21 cellular contexts compared by ENCODE assay signal in genomic region chr12:32585680-32586079, GRCh38.
DNase-seq lines count a peak whose midpoint lies in the region; ATAC-seq and TF ChIP-seq lines count a peak whose summit lies in the region.
"Had no signal": no experiment of that assay in that cellular context is flagged by ENCODE, and none has a peak within 500 bp of the region (broad histone marks: within the 10 kb centered on the region; RNA-seq: fewer than 3 reads in every experiment).

No MANE protein-coding gene starts in this region.

- H3K9me3 Mint-ChIP-seq in activated CD8-positive, alpha-beta T cell treated with anti-CD3 and anti-CD28 coated beads, Interleukin-2, amount 10 ng/mL, durations not matched to agents 7 days and 5 days (ENCODE audit: insufficient read depth), result no peaks in the 10 kb centered on the region
- no peaks in the 10 kb centered on the region for H3K9me3 Mint-ChIP-seq in activated CD8-positive, alpha-beta T cell treated with anti-CD3 and anti-CD28 coated beads for 36 hours
- no peaks in the 10 kb centered on the region for H3K9me3 Mint-ChIP-seq in activated naive CD8-positive, alpha-beta T cell treated with anti-CD3 and anti-CD28 coated beads, Interleukin-2, amount 50 U/mL, for 24 hours
- H3K9me3 Mint-ChIP-seq in osteocyte (ENCODE audit: unreplicated experiment), result no peaks in the 10 kb centered on the region
- H3K9me3 Mint-ChIP-seq: activated B cell treated with CpG ODN at 0.5 μM for 24 hours; activated CD4-positive, alpha-beta memory T cell treated with anti-CD3 and anti-CD28 coated beads for 36 hours had no signal

- no peaks in the 10 kb centered on the region for H3K27me3 ChIP-seq in HL-60 (ENCODE audit: insufficient read depth, poor library complexity, severe bottlenecking)
- H3K27me3 ChIP-seq: body of pancreas, left lung had no signal

- H3K27me3 Mint-ChIP-seq in activated CD8-positive, alpha-beta T cell treated with anti-CD3 and anti-CD28 coated beads, Interleukin-2, amount 10 ng/mL, durations not matched to agents 7 days and 5 days (ENCODE audit: low read depth), result no peaks in the 10 kb centered on the region
- H3K27me3 Mint-ChIP-seq in activated CD8-positive, alpha-beta T cell treated with anti-CD3 and anti-CD28 coated beads for 36 hours, result no peaks in the 10 kb centered on the region
- H3K27me3 Mint-ChIP-seq in activated naive CD8-positive, alpha-beta T cell treated with anti-CD3 and anti-CD28 coated beads, Interleukin-2, amount 50 U/mL, for 24 hours, result no peaks in the 10 kb centered on the region
- H3K27me3 Mint-ChIP-seq in osteocyte (ENCODE audit: unreplicated experiment), result no peaks in the 10 kb centered on the region
- H3K27me3 Mint-ChIP-seq: activated B cell treated with CpG ODN at 0.5 μM for 24 hours; activated CD4-positive, alpha-beta memory T cell treated with anti-CD3 and anti-CD28 coated beads for 36 hours had no signal

- intact Hi-C loops in activated CD8-positive, alpha-beta T cell treated with anti-CD3 and anti-CD28 coated beads for 36 hours (cut with micrococcal nuclease), result no loop called here

- H3K4me3 ChIP-seq in HL-60 (replicated peaks; ENCODE audit: insufficient read depth, low read length), result no peak overlapping the region
- H3K4me3 ChIP-seq: body of pancreas, GM12878, left lung, psoas muscle, thoracic aorta had no signal

- ATAC-seq in activated CD8-positive, alpha-beta T cell treated with anti-CD3 and anti-CD28 coated beads, Interleukin-2, amount 10 ng/mL, durations not matched to agents 7 days and 5 days, result no peak
- no peak for ATAC-seq in activated CD8-positive, alpha-beta T cell treated with anti-CD3 and anti-CD28 coated beads for 36 hours
- ATAC-seq in activated naive CD8-positive, alpha-beta T cell treated with anti-CD3 and anti-CD28 coated beads, Interleukin-2, amount 50 U/mL, for 24 hours, result no peak
- ATAC-seq in HG02588 (IDR thresholded peaks at IDR 0.05; ENCODE audit: unreplicated experiment), result no peak
- ATAC-seq: body of pancreas, GM12878, left lung, psoas muscle had no signal

- CTCF ChIA-PET in activated CD8-positive, alpha-beta T cell treated with anti-CD3 and anti-CD28 coated beads, Interleukin-2, amount 10 ng/mL, durations not matched to agents 7 days and 5 days (lab: Charles Lee), result no interaction called here
- CTCF ChIA-PET in activated CD8-positive, alpha-beta T cell treated with anti-CD3 and anti-CD28 coated beads for 36 hours (lab: Charles Lee), result no interaction called here

- H3K4me3 Mint-ChIP-seq in activated CD8-positive, alpha-beta T cell treated with anti-CD3 and anti-CD28 coated beads, Interleukin-2, amount 10 ng/mL, durations not matched to agents 7 days and 5 days, result no peak overlapping the region
- H3K4me3 Mint-ChIP-seq in activated CD8-positive, alpha-beta T cell treated with anti-CD3 and anti-CD28 coated beads for 36 hours, result no peak overlapping the region
- no peak overlapping the region for H3K4me3 Mint-ChIP-seq in activated naive CD8-positive, alpha-beta T cell treated with anti-CD3 and anti-CD28 coated beads, Interleukin-2, amount 50 U/mL, for 24 hours
- H3K4me3 Mint-ChIP-seq in osteocyte (ENCODE audit: unreplicated experiment), result peak overlapping the region; percentile 10
- H3K4me3 Mint-ChIP-seq: activated B cell treated with CpG ODN at 0.5 μM for 24 hours; activated CD4-positive, alpha-beta memory T cell treated with anti-CD3 and anti-CD28 coated beads for 36 hours had no signal

- peaks cover 20% of the 10 kb centered on the region for H3K36me3 Mint-ChIP-seq in activated CD8-positive, alpha-beta T cell treated with anti-CD3 and anti-CD28 coated beads, Interleukin-2, amount 10 ng/mL, durations not matched to agents 7 days and 5 days (ENCODE audit: low read depth)
- H3K36me3 Mint-ChIP-seq in activated CD8-positive, alpha-beta T cell treated with anti-CD3 and anti-CD28 coated beads for 36 hours (ENCODE audit: low read depth), result peaks cover 2% of the 10 kb centered on the region
- no peaks in the 10 kb centered on the region for H3K36me3 Mint-ChIP-seq in activated naive CD8-positive, alpha-beta T cell treated with anti-CD3 and anti-CD28 coated beads, Interleukin-2, amount 50 U/mL, for 24 hours (ENCODE audit: low read depth)
- peaks cover 6% of the 10 kb centered on the region for H3K36me3 Mint-ChIP-seq in osteocyte (ENCODE audit: unreplicated experiment)
- H3K36me3 Mint-ChIP-seq: activated CD4-positive, alpha-beta memory T cell treated with anti-CD3 and anti-CD28 coated beads for 36 hours had no signal

- H3K4me1 Mint-ChIP-seq in activated CD8-positive, alpha-beta T cell treated with anti-CD3 and anti-CD28 coated beads, Interleukin-2, amount 10 ng/mL, durations not matched to agents 7 days and 5 days (ENCODE audit: low read depth), result peaks cover 59% of the 10 kb centered on the region
- peaks cover 53% of the 10 kb centered on the region for H3K4me1 Mint-ChIP-seq in activated CD8-positive, alpha-beta T cell treated with anti-CD3 and anti-CD28 coated beads for 36 hours (ENCODE audit: low read depth)
- H3K4me1 Mint-ChIP-seq in activated naive CD8-positive, alpha-beta T cell treated with anti-CD3 and anti-CD28 coated beads, Interleukin-2, amount 50 U/mL, for 24 hours, result peaks cover 56% of the 10 kb centered on the region
- H3K4me1 Mint-ChIP-seq in osteocyte (ENCODE audit: unreplicated experiment), result peaks cover 33% of the 10 kb centered on the region

- peak overlapping the region; percentile 30 for H3K27ac Mint-ChIP-seq in activated CD8-positive, alpha-beta T cell treated with anti-CD3 and anti-CD28 coated beads, Interleukin-2, amount 10 ng/mL, durations not matched to agents 7 days and 5 days
- no peak overlapping the region for H3K27ac Mint-ChIP-seq in activated CD8-positive, alpha-beta T cell treated with anti-CD3 and anti-CD28 coated beads for 36 hours
- peak overlapping the region; percentile 8 for H3K27ac Mint-ChIP-seq in activated naive CD8-positive, alpha-beta T cell treated with anti-CD3 and anti-CD28 coated beads, Interleukin-2, amount 50 U/mL, for 24 hours
- H3K27ac Mint-ChIP-seq in osteocyte (ENCODE audit: unreplicated experiment), result peak overlapping the region; percentile 49
- H3K27ac Mint-ChIP-seq: activated B cell treated with CpG ODN at 0.5 μM for 24 hours; activated CD4-positive, alpha-beta memory T cell treated with anti-CD3 and anti-CD28 coated beads for 36 hours had no signal

- TF ChIP-seq CTCF in activated CD8-positive, alpha-beta T cell treated with anti-CD3 and anti-CD28 coated beads for 36 hours (IDR thresholded peaks at IDR 0.05), result no peak
- no peak for TF ChIP-seq CTCF in HL-60 (IDR thresholded peaks at IDR 0.05; ENCODE audit: insufficient read depth, low read length)
- no peak for TF ChIP-seq CTCF in osteocyte (IDR thresholded peaks at IDR 0.05)

- DNase-seq in activated CD8-positive, alpha-beta T cell treated with anti-CD3 and anti-CD28 coated beads, Interleukin-2, amount 10 ng/mL, durations not matched to agents 7 days and 5 days, result no peak
- no peak for DNase-seq in activated CD8-positive, alpha-beta T cell treated with anti-CD3 and anti-CD28 coated beads for 36 hours
- DNase-seq in HL-60 (ENCODE audit: low read depth in 1 of 2, low spot score in 1 of 2) (peak in 1 of 2 experiments; percentile 45), osteocyte (ENCODE audit: extremely low spot score, unreplicated experiment) (no peak), HuH-7.5 (ENCODE audit: low spot score) (no peak), NAMALWA (ENCODE audit: low spot score) (no peak)
- DNase-seq in activated naive CD8-positive, alpha-beta T cell treated with anti-CD3 and anti-CD28 coated beads, Interleukin-2, amount 50 U/mL, for 24 hours, result no peak
- DNase-seq: activated B cell treated with CpG ODN at 0.5 μM for 24 hours; activated CD4-positive, alpha-beta memory T cell treated with anti-CD3 and anti-CD28 coated beads for 36 hours; activated gamma-delta T cell; body of pancreas; C1 segment of cervical spinal cord; hypothalamus; left lung; psoas muscle; RPMI8226; stimulated activated CD4-positive, alpha-beta T cell treated with anti-CD3 and anti-CD28 coated beads, Interleukin-15, amount 100 ng/mL, for 24 hours; stimulated activated naive CD4-positive, alpha-beta T cell had no signal

- POLR2A ChIA-PET in activated CD8-positive, alpha-beta T cell treated with anti-CD3 and anti-CD28 coated beads, Interleukin-2, amount 10 ng/mL, durations not matched to agents 7 days and 5 days (lab: Charles Lee), result no interaction called here
- POLR2A ChIA-PET in activated CD8-positive, alpha-beta T cell treated with anti-CD3 and anti-CD28 coated beads for 36 hours (lab: Charles Lee), result no interaction called here

- H3K27ac ChIP-seq in HL-60 (replicated peaks), result peak overlapping the region; percentile 94
- H3K27ac ChIP-seq: body of pancreas, thoracic aorta had no signal
